In genomic region chr17:79011451-79012147, GRCh38 we compare ENCODE assay signal across 1 cellular context.
TF ChIP-seq lines count a peak whose summit lies in the region.

No MANE protein-coding gene starts in this region.

TF ChIP-seq in K562, 482 proteins besides CTCF, POLR2A, EP300 and RAD21 (continued from another document and continues in another):
- TF ChIP-seq ZNF318 (IDR thresholded peaks at IDR 0.05; ENCODE audit: borderline replicate concordance in 1 of 2, low read depth in 1 of 2) (no peak), HDAC6 (IDR thresholded peaks at IDR 0.05; ENCODE audit: low read depth, low read length) (no peak), TCFL5 (CRISPR knock-in tag; conservative IDR thresholded peaks at IDR 0.05) (peak; percentile 96), DLX4 (CRISPR knock-in tag; IDR thresholded peaks at IDR 0.05) (no peak), ATF6 (CRISPR knock-in tag; IDR thresholded peaks at IDR 0.05) (no peak), ZNF232 (CRISPR knock-in tag; IDR thresholded peaks at IDR 0.05) (no peak), CBX8 (IDR thresholded peaks at IDR 0.05; ENCODE audit: borderline replicate concordance, extremely low read depth, low read depth, low read length, poor library complexity, severe bottlenecking) (no peak), KLF6 (CRISPR knock-in tag; IDR thresholded peaks at IDR 0.05; ENCODE audit: borderline replicate concordance) (peak; percentile 99), TRIM28 (IDR thresholded peaks at IDR 0.05) (no peak), ZBTB34 (CRISPR knock-in tag; IDR thresholded peaks at IDR 0.05) (peak; percentile 94), TGIF2 (CRISPR knock-in tag; IDR thresholded peaks at IDR 0.05) (no peak), ZNF175 (CRISPR knock-in tag; IDR thresholded peaks at IDR 0.05; ENCODE audit: low read depth) (peak; percentile 100), EWSR1 (IDR thresholded peaks at IDR 0.05; ENCODE audit: borderline replicate concordance, low read depth, partially characterized antibody) (no peak), HDAC3 (IDR thresholded peaks at IDR 0.05; ENCODE audit: borderline replicate concordance, partially characterized antibody) (no peak), ZBTB1 (CRISPR knock-in tag; IDR thresholded peaks at IDR 0.05; ENCODE audit: borderline replicate concordance, low read depth) (no peak), GATAD2A (IDR thresholded peaks at IDR 0.05) (no peak), MAFK (IDR thresholded peaks at IDR 0.05; ENCODE audit: low read length) (no peak), ZC3H8 (IDR thresholded peaks at IDR 0.05) (no peak), U2AF2 (optimal IDR thresholded peaks at IDR 0.05; ENCODE audit: low read depth, low read length) (no peak), HIVEP1 (CRISPR knock-in tag; IDR thresholded peaks at IDR 0.05) (peak; percentile 98), ZNF507 (tag; conservative IDR thresholded peaks at IDR 0.05) (peak; percentile 62; the same call in 1 of the 2 replicates), PTBP1 (IDR thresholded peaks at IDR 0.05; ENCODE audit: low read depth, low read length) (no peak), DIDO1 (tag; IDR thresholded peaks at IDR 0.05; ENCODE audit: low read depth) (peak; percentile 91), FOXJ3 (CRISPR knock-in tag; IDR thresholded peaks at IDR 0.05) (no peak), CBFA2T3 (IDR thresholded peaks at IDR 0.05) (no peak), ZC3H4 (CRISPR knock-in tag; IDR thresholded peaks at IDR 0.05; ENCODE audit: borderline replicate concordance) (no peak), ZNF280A (IDR thresholded peaks at IDR 0.05; ENCODE audit: low read depth, partially characterized antibody) (no peak), HSF4 (CRISPR knock-in tag; IDR thresholded peaks at IDR 0.05; ENCODE audit: borderline replicate concordance) (peak; percentile 96; the same call in 1 of the 2 replicates), CHD2 (IDR thresholded peaks at IDR 0.05; ENCODE audit: low read depth, low read length) (no peak), NCOA2 (IDR thresholded peaks at IDR 0.05; ENCODE audit: partially characterized antibody in 2 of 2) (no peak), ATF4 (CRISPR knock-in tag; IDR thresholded peaks at IDR 0.05) (peak; percentile 87), ELF2 (CRISPR knock-in tag; IDR thresholded peaks at IDR 0.05) (peak; percentile 89), ASH1L (IDR thresholded peaks at IDR 0.05; ENCODE audit: borderline replicate concordance, low read depth, partially characterized antibody) (no peak), ZFP30 (CRISPR knock-in tag; IDR thresholded peaks at IDR 0.05; ENCODE audit: borderline replicate concordance) (no peak), SMARCA5 (IDR thresholded peaks at IDR 0.05) (no peak), ZNF124 (CRISPR knock-in tag; IDR thresholded peaks at IDR 0.05) (no peak), XRCC3 (IDR thresholded peaks at IDR 0.05) (no peak), ZNF764 (CRISPR knock-in tag; IDR thresholded peaks at IDR 0.05; ENCODE audit: low read depth) (no peak), ZNF830 (CRISPR knock-in tag; IDR thresholded peaks at IDR 0.05) (peak; percentile 87; the same call in 1 of the 2 replicates), POU5F1 (IDR thresholded peaks at IDR 0.05; ENCODE audit: borderline replicate concordance, low read depth, low read length, partially characterized antibody) (no peak), ZBTB26 (CRISPR knock-in tag; IDR thresholded peaks at IDR 0.05) (no peak), ZNF212 (CRISPR knock-in tag; IDR thresholded peaks at IDR 0.05) (peak; percentile 97), IRF2 (CRISPR knock-in tag; IDR thresholded peaks at IDR 0.05) (no peak), CCAR2 (IDR thresholded peaks at IDR 0.05; ENCODE audit: low read depth, low read length) (no peak), CLOCK (CRISPR knock-in tag; IDR thresholded peaks at IDR 0.05; ENCODE audit: borderline replicate concordance) (peak; percentile 89), TCF15 (CRISPR knock-in tag; IDR thresholded peaks at IDR 0.05) (peak; percentile 75; the same call in 1 of the 2 replicates), SLC30A9 (CRISPR knock-in tag; IDR thresholded peaks at IDR 0.05) (peak; percentile 70; the same call in 1 of the 2 replicates)
